8 cellular contexts compared by ENCODE assay signal in genomic region chr7:45978010-45978681, GRCh38.
DNase-seq lines count a peak whose midpoint lies in the region; ATAC-seq lines count a peak whose summit lies in the region.

No MANE protein-coding gene starts in this region.

- H3K4me3 ChIP-seq in ACC112 (ENCODE audit: low read depth, low read length), result peak overlapping the region; percentile 38; the same call in 1 of the 2 replicates

- H3K36me3 ChIP-seq in ACC112 (ENCODE audit: insufficient read depth, low read length), result no peaks in the 10 kb centered on the region

- H3K27me3 ChIP-seq in ACC112 (ENCODE audit: insufficient read depth, low read length), result no peaks in the 10 kb centered on the region

- DNase-seq in RKO (ENCODE audit: low spot score) (peak; percentile 94), fibroblast of gingiva (ENCODE audit: low read depth) (peak; percentile 94), pons (ENCODE audit: low spot score) (peak; percentile 4), SKM-1 treated with dmso at 0.1 percent for 144 hours (lab: John Stamatoyannopoulos, UW; ENCODE audit: unreplicated experiment) (no peak), CD1c-positive myeloid dendritic cell (ENCODE audit: extremely low spot score) (no peak)

- H3K79me2 ChIP-seq in ACC112 (ENCODE audit: control insufficient read depth, insufficient read depth, low read length, unreplicated experiment), result no peaks in the 10 kb centered on the region

- H2AFZ ChIP-seq in ACC112 (ENCODE audit: low read length, unreplicated experiment), result peak overlapping the region; percentile 4

- H3K4me1 ChIP-seq in ACC112 (ENCODE audit: control insufficient read depth, insufficient read depth, low read length, unreplicated experiment), result peaks cover 49% of the 10 kb centered on the region

- peak overlapping the region; percentile 99 for H3K27ac ChIP-seq in ACC112 (ENCODE audit: low read depth, low read length)

- ATAC-seq in GM19463 (IDR thresholded peaks at IDR 0.05; ENCODE audit: unreplicated experiment) (peak; percentile 60), GM21367 (IDR thresholded peaks at IDR 0.05; ENCODE audit: unreplicated experiment) (no peak)

Comparison
In these comparisons a context has a peak if more than half of its experiments do, and no peak if none do; other contexts are left out.
1. DNase-seq: peak in RKO (single experiment), fibroblast of gingiva (single experiment) and pons (single experiment); none in SKM-1 treated with dmso at 0.1 percent for 144 hours (single experiment) and CD1c-positive myeloid dendritic cell (single experiment).